Comparison of ENCODE assay signal across 11 cellular contexts in the genomic region with DNA sequence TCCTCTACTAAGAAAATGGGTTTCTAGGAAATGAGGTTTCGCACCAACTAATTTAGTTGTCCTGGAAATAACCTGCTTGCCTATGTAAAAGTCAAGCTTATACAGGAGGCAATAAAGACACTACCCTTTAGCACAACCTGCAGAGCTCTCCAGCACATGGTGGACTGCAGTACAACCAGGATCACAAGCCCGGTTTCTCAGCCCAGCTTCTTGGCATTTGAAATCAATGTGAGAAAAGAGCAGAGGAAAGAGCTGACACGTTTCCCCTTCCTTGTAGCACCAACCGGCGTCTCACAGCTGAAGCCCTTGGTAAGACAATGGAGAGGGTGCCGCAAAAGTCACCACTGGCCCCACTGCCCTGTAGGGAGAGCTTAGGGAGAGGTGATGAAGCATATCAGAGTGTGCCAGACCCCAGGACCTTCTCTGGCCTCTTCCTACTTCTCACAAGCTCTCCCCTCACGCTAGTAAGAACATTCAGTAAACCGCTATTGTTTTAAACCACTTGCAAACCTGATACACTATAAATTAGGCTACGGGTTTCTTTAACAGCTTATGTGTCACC. TPM values are rescaled to one million over a fixed set of nuclear protein-coding genes. Genes with fewer than 3 reads are reported as not detected.
DNase-seq lines count a peak whose midpoint lies in the region; ATAC-seq, FAIRE-seq and TF ChIP-seq lines count a peak whose summit lies in the region.
"Had no signal": no experiment of that assay in that cellular context is flagged by ENCODE, and none has a peak within 500 bp of the region (broad histone marks: within the 10 kb centered on the region; RNA-seq: fewer than 3 reads in every experiment).

No MANE protein-coding gene starts in this region.

- peaks cover 0 to 71% of the 10 kb centered on the region in 2 experiments; a peak in 2 of 4 replicates for H3K79me1 ChIP-seq in IMR-90 (ENCODE audit: low read depth in 1 of 2, low read length in 2 of 2)

- dilution Hi-C loops in IMR-90 (cut with HindIII; ENCODE audit: low sequenced_read_pairs, unreplicated experiment): no loop called here

- H3K9ac ChIP-seq in IMR-90 (ENCODE audit: low read depth, low read length): no peak overlapping the region
- peak overlapping the region; percentile 66 to 89; a peak in 3 of 4 replicates for H3K9ac ChIP-seq in K562 (ENCODE audit: insufficient read depth in 1 of 2, low read depth in 2 of 2, low read length in 2 of 2)

- CTCF ChIA-PET in IMR-90 (lab: Yijun Ruan, JAX) (interaction anchor here (0.7 kb wide), 1 partner anchor 149 kb away, joined by 3 read pairs; no protein-coding TSS in a partner anchor), K562 (lab: Yijun Ruan, JAX; ENCODE audit: low intra/inter-chr PET ratio) (no interaction called here)

- TF ChIP-seq CTCF in IMR-90 (conservative IDR thresholded peaks at IDR 0.05; ENCODE audit: low read depth, low read length) (no peak), K562 (IDR thresholded peaks at IDR 0.05 in 2 of 3, conservative IDR thresholded peaks at IDR 0.05 in 1 of 3; ENCODE audit: insufficient read depth in 2 of 3, low read depth in 1 of 3, low read length in 3 of 3) (no peak), gastrocnemius medialis (IDR thresholded peaks at IDR 0.05 in 4 of 5, conservative IDR thresholded peaks at IDR 0.05 in 1 of 5) (no peak)

- H3K9me3 ChIP-seq in IMR-90 (ENCODE audit: control insufficient read depth, insufficient read depth, low read length) (no peaks in the 10 kb centered on the region), K562 (replicated peaks; ENCODE audit: control insufficient read depth, insufficient read depth, low read depth, low read length) (no peaks in the 10 kb centered on the region), gastrocnemius medialis (no peaks in the 10 kb centered on the region)
- H3K9me3 ChIP-seq: A549 had no signal

- H2AK5ac ChIP-seq in IMR-90 (ENCODE audit: low read depth, low read length): peak overlapping the region; percentile 43; the same call in 1 of the 2 replicates

- no peak overlapping the region for H3K56ac ChIP-seq in IMR-90 (ENCODE audit: extremely low read depth, insufficient read depth, low read length)

- no peak overlapping the region for H2BK15ac ChIP-seq in IMR-90 (ENCODE audit: low read depth, low read length)

- H4K91ac ChIP-seq in IMR-90 (ENCODE audit: insufficient read depth, low read depth, low read length): no peak overlapping the region

- no CpG with 5 or more reads among the region's 9 CpGs for WGBS in IMR-90 (ENCODE audit: extremely low coverage in 2 of 2, insufficient read length in 1 of 2), 2 experiments
- WGBS in K562 (ENCODE audit: insufficient coverage, low coverage, missing lambda C conversion rate): 1% methylated on average over 9 of the region's 9 CpGs

- H3K18ac ChIP-seq in IMR-90 (ENCODE audit: low read depth, low read length): no peak overlapping the region

- intact Hi-C loops in IMR-90 (cut with micrococcal nuclease): no loop called here
- intact Hi-C loops in K562 (cut with micrococcal nuclease): loop anchor here (10.0 kb wide), 1 partner anchor 283 kb away; a partner anchor contains a TSS
- intact Hi-C loops in gastrocnemius medialis (cut with DNase I; ENCODE audit: low total_unique reads): no loop called here

- TF ChIP-seq EP300 in K562 (IDR thresholded peaks at IDR 0.05; ENCODE audit: low read length): no peak

- no peak for DNase-seq in activated CD4-positive, CD25-positive, alpha-beta regulatory T cell (lab: John Stamatoyannopoulos, UW)
- no peak for DNase-seq in IMR-90
- DNase-seq in K562 (ENCODE audit: extremely low read depth in 1 of 4, low spot score in 3 of 4): peak in 2 of 4 experiments; percentile 59 to 72
- no peak for DNase-seq in gastrocnemius medialis
- no peak for DNase-seq in NCI-H2227 (lab: John Stamatoyannopoulos, UW; ENCODE audit: unreplicated experiment)
- DNase-seq in HTR-8/SVneo (ENCODE audit: insufficient read length, low spot score): no peak
- DNase-seq in islet precursor cell: no peak
- DNase-seq: NCI-H2029 treated with DMSO at 0.1 percent for 48 hours had no signal

- H2AFZ ChIP-seq in IMR-90 (replicated peaks; ENCODE audit: low read length, poor library complexity) (no peak overlapping the region), K562 (ENCODE audit: low read depth, low read length) (peak overlapping the region; percentile 43)

- peaks cover 23% of the 10 kb centered on the region for H3K4me1 ChIP-seq in IMR-90 (ENCODE audit: control insufficient read depth, insufficient read depth, low read length)
- H3K4me1 ChIP-seq in K562 (replicated peaks in 1 of 2; ENCODE audit: control insufficient read depth in 2 of 2, insufficient read depth in 2 of 2, low read length in 2 of 2): peaks cover 19 to 55% of the 10 kb centered on the region in 2 experiments
- no peaks in the 10 kb centered on the region for H3K4me1 ChIP-seq in gastrocnemius medialis

- H3K9me1 ChIP-seq in IMR-90 (ENCODE audit: insufficient read depth, low read length) (peaks cover 20% of the 10 kb centered on the region), K562 (ENCODE audit: control insufficient read depth, insufficient read depth, low read length) (no peaks in the 10 kb centered on the region)

- peaks cover 50% of the 10 kb centered on the region for H4K20me1 ChIP-seq in IMR-90 (ENCODE audit: insufficient read depth, low read length)
- 0 out of 2 replicates have a peak, but pooled peaks cover 11% of the 10 kb centered on the region for H4K20me1 ChIP-seq in K562 (replicated peaks; ENCODE audit: control insufficient read depth, insufficient read depth, low read length)

- no peak overlapping the region for H3K4me3 ChIP-seq in IMR-90 (ENCODE audit: insufficient read depth, low read depth, low read length)
- peak overlapping the region; percentile 5 for H3K4me3 ChIP-seq in K562
- H3K4me3 ChIP-seq in gastrocnemius medialis: no peak overlapping the region
- H3K4me3 ChIP-seq: A549 had no signal

- FAIRE-seq in K562 (lab: Jason Lieb, UNC): peak; percentile 67
- FAIRE-seq in HTR-8/SVneo (lab: Jason Lieb, UNC): no peak
- FAIRE-seq: A549, endometrium had no signal

- no peak overlapping the region for H2BK20ac ChIP-seq in IMR-90 (ENCODE audit: low read depth, low read length)

- H3K36me3 ChIP-seq in IMR-90 (ENCODE audit: control insufficient read depth, insufficient read depth, low read length): no peaks in the 10 kb centered on the region
- H3K36me3 ChIP-seq in K562 (ENCODE audit: control insufficient read depth, insufficient read depth, low read length): peaks cover 6% of the 10 kb centered on the region; the same call in 2 of the 3 replicates
- H3K36me3 ChIP-seq in gastrocnemius medialis: no peaks in the 10 kb centered on the region

- in situ Hi-C loops in IMR-90 (cut with MboI; ENCODE audit: low sequenced_read_pairs): no loop called here
- in situ Hi-C loops in K562 (cut with MboI): no loop called here
- in situ Hi-C loops in gastrocnemius medialis (cut with MboI; ENCODE audit: low sequenced_read_pairs in 4 of 4): no loop called here

- TF ChIP-seq POLR2A in IMR-90 (IDR thresholded peaks at IDR 0.05; ENCODE audit: low read depth, low read length) (no peak), K562 (conservative IDR thresholded peaks at IDR 0.05) (no peak), gastrocnemius medialis (IDR thresholded peaks at IDR 0.05) (no peak)

- H3K4ac ChIP-seq in IMR-90 (ENCODE audit: low read depth, low read length): no peak overlapping the region

- H3K23ac ChIP-seq in IMR-90 (ENCODE audit: low read depth, low read length): peak overlapping the region; percentile 3; the same call in 1 of the 2 replicates

- H3K27me3 ChIP-seq in IMR-90 (ENCODE audit: control insufficient read depth, insufficient read depth, low read length) (no peaks in the 10 kb centered on the region), K562 (ENCODE audit: control insufficient read depth in 2 of 2, insufficient read depth in 2 of 2, low read length in 2 of 2) (no peaks in the 10 kb centered on the region), gastrocnemius medialis (no peaks in the 10 kb centered on the region)

- H3K4me2 ChIP-seq in IMR-90 (ENCODE audit: low read depth, low read length): no peak overlapping the region
- H3K4me2 ChIP-seq in K562 (ENCODE audit: insufficient read depth, low read length): peak overlapping the region; percentile 67
- H3K4me2 ChIP-seq: A549 had no signal

- H2BK5ac ChIP-seq in IMR-90 (ENCODE audit: low read depth, low read length, poor library complexity, severe bottlenecking): no peak overlapping the region

- no peak overlapping the region for H3K14ac ChIP-seq in IMR-90 (replicated peaks; ENCODE audit: low read depth, low read length)

- POLR2A ChIA-PET in IMR-90 (lab: Charles Lee; ENCODE audit: unreplicated experiment): interaction anchor here (0.6 kb wide), 1 partner anchor 64 kb away, joined by 4 read pairs; no protein-coding TSS in a partner anchor
- POLR2A ChIA-PET in K562 (lab: Yijun Ruan, JAX): interaction anchor here (0.7 to 1.2 kb wide), 4 partner anchors 10 to 287 kb away, joined by 4 to 6 read pairs (median 4); a partner anchor contains a TSS

- H2BK120ac ChIP-seq in IMR-90 (ENCODE audit: low read depth, low read length): no peak overlapping the region

- peaks cover 97% of the 10 kb centered on the region for H3K79me2 ChIP-seq in K562 (ENCODE audit: control insufficient read depth, insufficient read depth, low read length)

- no TSS peak for BruUV-seq in IMR-90 (replicated peaks; lab: Mats Ljungman, UMichigan)
- BruUV-seq in K562 (replicated peaks; lab: Mats Ljungman, UMichigan): no TSS peak

- H4K5ac ChIP-seq in IMR-90 (ENCODE audit: low read depth, low read length): no peak overlapping the region

- no peak overlapping the region for H4K8ac ChIP-seq in IMR-90 (ENCODE audit: low read depth in 2 of 2, low read length in 2 of 2)

- no peak for TF ChIP-seq RAD21 in IMR-90 (IDR thresholded peaks at IDR 0.05; ENCODE audit: low read length)
- TF ChIP-seq RAD21 in K562 (CRISPR knock-in tag; conservative IDR thresholded peaks at IDR 0.05 in 1 of 2, IDR thresholded peaks at IDR 0.05 in 1 of 2): no peak

- ATAC-seq in activated CD4-positive, CD25-positive, alpha-beta regulatory T cell treated with anti-CD3 and anti-CD28 coated beads, Interleukin-2, amount 50 U/mL, for 24 hours: peak; percentile 68 to 72
- ATAC-seq in IMR-90 (ENCODE audit: low read depth) (no peak), K562 (peak; percentile 74), gastrocnemius medialis (peak in 1 of 2 donors; percentile 24)
- ATAC-seq: A549 had no signal

- H2AK9ac ChIP-seq in IMR-90 (replicated peaks; ENCODE audit: low read depth, low read length, poor library complexity): no peak overlapping the region

- H3K27ac ChIP-seq in IMR-90 (ENCODE audit: insufficient read depth, low read length) (no peak overlapping the region), K562 (ENCODE audit: extremely low read depth, low read depth, low read length) (peak overlapping the region; percentile 76), gastrocnemius medialis (peak overlapping the region in 3 of 4 donors; percentile 24 to 44 (median 39))
- H3K27ac ChIP-seq: A549 had no signal

RNA-seq across cellular contexts. Expression of a gene that starts 8.6 kb away (rescaled TPM):
- 68.3 and 100.0 TPM in 2 replicates for total RNA-seq in IMR-90 (2012; rRNA removed)
- polyA plus RNA-seq in IMR-90 (2012; rRNA removed): 16.8 and 22.6 TPM in 2 replicates
- polyA plus RNA-seq in IMR-90 (2012; cell fraction: cytosol; rRNA removed): 5.0 and 6.5 TPM in 2 replicates
- polyA plus RNA-seq in IMR-90 (2012; cell fraction: nucleus; rRNA removed; ENCODE audit: low replicate concordance): 2.6 and 14.1 TPM in 2 replicates
- 34.7 and 74.2 TPM in 2 replicates for total RNA-seq in K562 (2011; cell fraction: chromatin; rRNA removed; ENCODE audit: low replicate concordance)
- 23.0 and 28.9 TPM in 2 replicates for total RNA-seq in K562 (2011; cell fraction: nucleolus; rRNA removed)
- total RNA-seq in K562 (2011; cell fraction: nucleoplasm; rRNA removed): 50.4 and 56.3 TPM in 2 replicates
- total RNA-seq in K562 (2014; rRNA removed): 11.1 and 11.8 TPM in 2 replicates
- 19.5 and 22.6 TPM in 2 replicates for total RNA-seq in K562 (2014; rRNA removed; fragmentation: Illumina TruSeq; extraction: Trizol)
- 15.5 and 15.9 TPM in 2 replicates for total RNA-seq in K562 (2015; rRNA removed; fragmentation: Illumina TruSeq; extraction: Trizol)
- total RNA-seq in K562 (2021): 20.8 and 24.2 TPM in 2 replicates
- 24.2 and 30.4 TPM in 2 replicates for polyA plus RNA-seq in K562 (2011; rRNA removed)
- polyA plus RNA-seq in K562 (2011; cell fraction: cytosol; rRNA removed): 7.1 and 12.7 TPM in 2 replicates
- polyA plus RNA-seq in K562 (2011; cell fraction: nucleus; rRNA removed): 11.1 and 12.1 TPM in 2 replicates
- polyA plus RNA-seq in K562 (2012): 10.4 and 11.5 TPM in 2 replicates
- polyA plus RNA-seq in K562 (2014; fragmentation: Illumina TruSeq; extraction: Trizol): 12.6 and 13.3 TPM in 2 replicates
- 1 to 10 TPM; 4.5 to 5.4 TPM for polyA plus RNA-seq in K562 (2014; fragmentation: Nextera tagmentation; extraction: Ambion mirVana)
- 8.6 and 14.0 TPM in 2 replicates for polyA plus RNA-seq in K562 (2014; rRNA removed)
- 46.8 and 53.8 TPM in 2 replicates for polyA minus RNA-seq in K562 (2011; rRNA and poly(A)+ RNA removed)
- polyA minus RNA-seq in K562 (2011; cell fraction: cytosol; rRNA and poly(A)+ RNA removed): 15.4 and 16.2 TPM in 2 replicates
- polyA minus RNA-seq in K562 (2011; cell fraction: nucleus; rRNA and poly(A)+ RNA removed): 5.1 and 9.7 TPM in 2 replicates
- total RNA-seq in gastrocnemius medialis: 10 to 100 TPM in 1 of 4 donors, 1 to 10 TPM in 3; 6.5 to 10.4 (median 7.0) TPM
